ENCODE assay signal across 8 cellular contexts in the genomic region with DNA sequence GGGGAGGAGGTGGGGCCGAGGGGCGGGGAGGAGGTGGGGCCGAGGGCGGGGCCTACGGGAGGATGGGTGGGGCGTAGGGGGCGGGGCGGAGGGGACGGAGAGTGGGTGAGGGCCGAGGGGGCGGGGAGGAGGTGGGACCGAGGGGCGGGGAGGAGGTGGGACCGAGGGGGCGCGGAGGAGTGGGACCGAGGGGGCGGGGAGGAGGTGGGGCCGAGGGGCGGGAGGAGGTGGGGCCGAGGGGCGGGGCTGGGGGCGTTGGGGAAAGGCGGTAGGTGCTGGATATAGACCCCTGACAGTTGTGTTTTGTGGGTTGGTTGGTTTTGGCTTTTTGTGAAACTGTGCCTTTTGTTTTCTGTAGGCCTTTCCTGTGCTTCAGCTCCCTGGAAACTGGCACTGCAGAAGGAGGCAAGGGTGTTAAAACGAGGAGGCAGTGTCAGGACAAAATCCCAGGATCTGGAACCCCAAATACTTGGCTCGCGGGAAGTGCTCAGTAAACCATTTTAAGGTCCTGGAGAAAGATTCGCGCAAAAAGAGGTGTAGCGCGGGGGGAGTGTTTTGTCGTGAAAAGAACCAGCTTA. TPM values are rescaled to one million over a fixed set of nuclear protein-coding genes. Genes with fewer than 3 reads are reported as not detected.
A peak's percentile ranks its signal among the peaks of the same experiment; 100 is the strongest.
DNase-seq lines count a peak whose midpoint lies in the region; ATAC-seq and TF ChIP-seq lines count a peak whose summit lies in the region.

No MANE protein-coding gene starts in this region.

- no peaks in the 10 kb centered on the region for H3K4me1 ChIP-seq in endodermal cell (ENCODE audit: control insufficient read depth, insufficient read depth, low read length)

- H3K36me3 Mint-ChIP-seq in activated CD4-positive, alpha-beta memory T cell treated with anti-CD3 and anti-CD28 coated beads, Interleukin-2, amount 10 ng/mL, durations not matched to agents 7 days and 5 days (ENCODE audit: low read depth): peaks cover 2% of the 10 kb centered on the region
- peaks cover 3% of the 10 kb centered on the region for H3K36me3 Mint-ChIP-seq in endodermal cell (ENCODE audit: low read depth)

- WGBS in endodermal cell (ENCODE audit: insufficient coverage in 1 of 2, insufficient read length in 1 of 2), 2 experiments: 30% methylated on average over 8 of the region's 32 CpGs; no CpG with 5 or more reads in 1 of the 2 experiments

- no peak for TF ChIP-seq CTCF in endodermal cell (conservative IDR thresholded peaks at IDR 0.05)

- H3K9me3 ChIP-seq in endodermal cell (ENCODE audit: control insufficient read depth, low read length): no peaks in the 10 kb centered on the region

- no peaks in the 10 kb centered on the region for H3K9me3 Mint-ChIP-seq in activated CD4-positive, alpha-beta memory T cell treated with anti-CD3 and anti-CD28 coated beads, Interleukin-2, amount 10 ng/mL, durations not matched to agents 7 days and 5 days
- H3K9me3 Mint-ChIP-seq in endodermal cell: peaks cover 42% of the 10 kb centered on the region

- peaks cover 50% of the 10 kb centered on the region for H3K4me1 Mint-ChIP-seq in activated CD4-positive, alpha-beta memory T cell treated with anti-CD3 and anti-CD28 coated beads, Interleukin-2, amount 10 ng/mL, durations not matched to agents 7 days and 5 days
- H3K4me1 Mint-ChIP-seq in endodermal cell: peaks cover 6% of the 10 kb centered on the region

- no peaks in the 10 kb centered on the region for H3K27me3 Mint-ChIP-seq in activated CD4-positive, alpha-beta memory T cell treated with anti-CD3 and anti-CD28 coated beads, Interleukin-2, amount 10 ng/mL, durations not matched to agents 7 days and 5 days
- no peaks in the 10 kb centered on the region for H3K27me3 Mint-ChIP-seq in endodermal cell (ENCODE audit: insufficient read depth)

- peak overlapping the region; percentile 17 for H3K27ac Mint-ChIP-seq in activated CD4-positive, alpha-beta memory T cell treated with anti-CD3 and anti-CD28 coated beads, Interleukin-2, amount 10 ng/mL, durations not matched to agents 7 days and 5 days
- H3K27ac Mint-ChIP-seq in endodermal cell: peak overlapping the region; percentile 59

- POLR2A ChIA-PET in activated CD4-positive, alpha-beta memory T cell treated with anti-CD3 and anti-CD28 coated beads, Interleukin-2, amount 10 ng/mL, durations not matched to agents 7 days and 5 days (lab: Charles Lee): interaction anchor here (2.0 to 2.7 kb wide), 2 partner anchors 10 to 522 kb away, joined by 5 to 31 read pairs; a partner anchor contains a TSS

- H3K27me3 ChIP-seq in endodermal cell (ENCODE audit: control insufficient read depth, insufficient read depth, low read length, poor library complexity, severe bottlenecking): no peaks in the 10 kb centered on the region

- H3K4me3 Mint-ChIP-seq in activated CD4-positive, alpha-beta memory T cell treated with anti-CD3 and anti-CD28 coated beads, Interleukin-2, amount 10 ng/mL, durations not matched to agents 7 days and 5 days: peak overlapping the region; percentile 66
- peak overlapping the region; percentile 50 for H3K4me3 Mint-ChIP-seq in endodermal cell

- in situ Hi-C loops in G401 (cut with HindIII; ENCODE audit: low sequenced_read_pairs): no loop called here

- ATAC-seq in HG03175 (IDR thresholded peaks at IDR 0.05; ENCODE audit: unreplicated experiment) (no peak), HG02885 (IDR thresholded peaks at IDR 0.05; ENCODE audit: poor library complexity, unreplicated experiment) (no peak)

- CTCF ChIA-PET in activated CD4-positive, alpha-beta memory T cell treated with anti-CD3 and anti-CD28 coated beads, Interleukin-2, amount 10 ng/mL, durations not matched to agents 7 days and 5 days (lab: Charles Lee): interaction anchor here (1.2 to 1.5 kb wide), 2 partner anchors 10 to 54 kb away, joined by 3 to 4 read pairs; no protein-coding TSS in a partner anchor

- DNase-seq in G401 (ENCODE audit: low spot score): peak; percentile 84
- peak; percentile 46 for DNase-seq in NCI-H1105 treated with DMSO at 0.1 percent for 48 hours (lab: John Stamatoyannopoulos, UW)
- peak; percentile 69 for DNase-seq in activated CD4-positive, alpha-beta memory T cell treated with anti-CD3 and anti-CD28 coated beads, Interleukin-2, amount 10 ng/mL, durations not matched to agents 7 days and 5 days
- peak; percentile 89 for DNase-seq in endodermal cell
- peak; percentile 59 for DNase-seq in mucosa of gallbladder (ENCODE audit: low spot score)
- DNase-seq in stimulated activated CD8-positive, alpha-beta memory T cell treated with anti-CD3 and anti-CD28 coated beads, Interleukin-4, amount 100 ng/mL, for 24 hours (ENCODE audit: low read depth): peak; percentile 57

- peak overlapping the region; percentile 56 for H3K4me3 ChIP-seq in endodermal cell (ENCODE audit: low read length)

- no peaks in the 10 kb centered on the region for H3K36me3 ChIP-seq in endodermal cell (ENCODE audit: control insufficient read depth, insufficient read depth, low read length)

- no peak overlapping the region for H3K9ac ChIP-seq in endodermal cell (ENCODE audit: extremely low read depth, low read length, poor library complexity, severe bottlenecking)

- H3K27ac ChIP-seq in endodermal cell (ENCODE audit: low read depth, low read length): no peak overlapping the region

RNA-seq across cellular contexts. Expression of a gene that starts 0.6 kb away (rescaled TPM):
- total RNA-seq in G401 (2014; rRNA removed; shearing (Covaris generic)): 16.6 and 21.1 TPM in 2 replicates
- total RNA-seq in activated CD4-positive, alpha-beta memory T cell treated with anti-CD3 and anti-CD28 coated beads, Interleukin-2, amount 10 ng/mL, durations not matched to agents 7 days and 5 days: 10 to 100 TPM; 19.2 to 19.3 TPM
- total RNA-seq in endodermal cell: 10 to 100 TPM; 17.5 to 19.2 TPM
- polyA plus RNA-seq in endodermal cell (2013, experiment 1 of 2): 22.6 TPM
- polyA plus RNA-seq in endodermal cell (2013, experiment 2 of 2): 19.6 TPM
- 28.1 TPM for total RNA-seq in mucosa of gallbladder

RNA-seq across cellular contexts. Expression of a gene that starts 10.9 kb away (rescaled TPM):
- total RNA-seq in G401 (2014; rRNA removed; shearing (Covaris generic)): 5.5 and 6.4 TPM in 2 replicates
- total RNA-seq in activated CD4-positive, alpha-beta memory T cell treated with anti-CD3 and anti-CD28 coated beads, Interleukin-2, amount 10 ng/mL, durations not matched to agents 7 days and 5 days: 10 to 100 TPM; 18.6 to 20.9 TPM
- 10 to 100 TPM; 10.2 to 13.6 TPM for total RNA-seq in endodermal cell
- polyA plus RNA-seq in endodermal cell (2013, experiment 1 of 2): 18.2 TPM
- polyA plus RNA-seq in endodermal cell (2013, experiment 2 of 2): 13.8 TPM
- 13.3 TPM for total RNA-seq in mucosa of gallbladder
